Comparison of ENCODE assay signal across 1 cellular context in genomic region chr3:160224811-160225180, GRCh38.
TF ChIP-seq lines count a peak whose summit lies in the region.

No MANE protein-coding gene starts in this region.

TF ChIP-seq in GM12878, 131 proteins besides CTCF, POLR2A, EP300 and RAD21:
- TF ChIP-seq SPI1 (IDR thresholded peaks at IDR 0.05; ENCODE audit: borderline replicate concordance, insufficient read depth, low read depth, low read length) = no peak
- TF ChIP-seq EZH2 (IDR thresholded peaks at IDR 0.05; ENCODE audit: borderline replicate concordance, control insufficient read depth, low read depth, low read length) = 0 out of 2 replicates have a peak, but pooled peaks have one; percentile 33
